ENCODE assay signal across 1 cellular context in genomic region chr19:55688422-55689218, GRCh38.
TF ChIP-seq lines count a peak whose summit lies in the region.

No MANE protein-coding gene starts in this region.

TF ChIP-seq in K562, 482 proteins besides CTCF, POLR2A, EP300 and RAD21:
- TF ChIP-seq SIN3A (IDR thresholded peaks at IDR 0.05; ENCODE audit: borderline replicate concordance in 2 of 2, control insufficient read depth in 1 of 2, low read depth in 2 of 2, low read length in 2 of 2) = peak in 1 of 2 experiments; percentile 64; a peak in 1 of 4 replicates
- no peak for TF ChIP-seq CTBP1 (IDR thresholded peaks at IDR 0.05; ENCODE audit: borderline replicate concordance)
- TF ChIP-seq NR1H2 (CRISPR knock-in tag; IDR thresholded peaks at IDR 0.05) = no peak
- no peak for TF ChIP-seq YY1 (IDR thresholded peaks at IDR 0.05; ENCODE audit: borderline replicate concordance in 1 of 3, control insufficient read depth in 1 of 3, extremely low read depth in 1 of 3, insufficient read depth in 3 of 3, insufficient read length in 1 of 3, insufficient replicate concordance in 2 of 3, low read depth in 1 of 3, low read length in 2 of 3)
- no peak for TF ChIP-seq HNRNPH1 (optimal IDR thresholded peaks at IDR 0.05; ENCODE audit: low read depth, low read length)
- peak; percentile 48 for TF ChIP-seq VEZF1 (CRISPR knock-in tag; IDR thresholded peaks at IDR 0.05)
- no peak for TF ChIP-seq TCFL5 (CRISPR knock-in tag; conservative IDR thresholded peaks at IDR 0.05)
- TF ChIP-seq FOXM1 (IDR thresholded peaks at IDR 0.05; ENCODE audit: low read depth) = no peak
- TF ChIP-seq FOXM1 (CRISPR knock-in tag; IDR thresholded peaks at IDR 0.05; ENCODE audit: low read depth) = no peak
- TF ChIP-seq PCBP1 (IDR thresholded peaks at IDR 0.05; ENCODE audit: low read depth, low read length, poor library complexity, severe bottlenecking) = peak; percentile 39
- peak; percentile 61 for TF ChIP-seq DACH1 (IDR thresholded peaks at IDR 0.05; ENCODE audit: partially characterized antibody)
- no peak for TF ChIP-seq ARID1B (IDR thresholded peaks at IDR 0.05)
- no peak for TF ChIP-seq ZBTB7A (IDR thresholded peaks at IDR 0.05; ENCODE audit: borderline replicate concordance, control insufficient read depth, low read depth, low read length)
- TF ChIP-seq, protein P1, sequence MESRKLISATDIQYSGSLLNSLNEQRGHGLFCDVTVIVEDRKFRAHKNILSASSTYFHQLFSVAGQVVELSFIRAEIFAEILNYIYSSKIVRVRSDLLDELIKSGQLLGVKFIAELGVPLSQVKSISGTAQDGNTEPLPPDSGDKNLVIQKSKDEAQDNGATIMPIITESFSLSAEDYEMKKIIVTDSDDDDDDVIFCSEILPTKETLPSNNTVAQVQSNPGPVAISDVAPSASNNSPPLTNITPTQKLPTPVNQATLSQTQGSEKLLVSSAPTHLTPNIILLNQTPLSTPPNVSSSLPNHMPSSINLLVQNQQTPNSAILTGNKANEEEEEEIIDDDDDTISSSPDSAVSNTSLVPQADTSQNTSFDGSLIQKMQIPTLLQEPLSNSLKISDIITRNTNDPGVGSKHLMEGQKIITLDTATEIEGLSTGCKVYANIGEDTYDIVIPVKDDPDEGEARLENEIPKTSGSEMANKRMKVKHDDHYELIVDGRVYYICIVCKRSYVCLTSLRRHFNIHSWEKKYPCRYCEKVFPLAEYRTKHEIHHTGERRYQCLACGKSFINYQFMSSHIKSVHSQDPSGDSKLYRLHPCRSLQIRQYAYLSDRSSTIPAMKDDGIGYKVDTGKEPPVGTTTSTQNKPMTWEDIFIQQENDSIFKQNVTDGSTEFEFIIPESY (CRISPR knock-in tag; IDR thresholded peaks at IDR 0.05) = peak; percentile 97
- TF ChIP-seq TFAP4 (CRISPR knock-in tag; IDR thresholded peaks at IDR 0.05; ENCODE audit: borderline replicate concordance) = peak; percentile 94
- no peak for TF ChIP-seq XRCC3 (IDR thresholded peaks at IDR 0.05)
- TF ChIP-seq ZNF717 (CRISPR knock-in tag; IDR thresholded peaks at IDR 0.05) = no peak
- no peak for TF ChIP-seq FUS (optimal IDR thresholded peaks at IDR 0.05; ENCODE audit: low read depth, low read length)
- TF ChIP-seq STAT6 (CRISPR knock-in tag; IDR thresholded peaks at IDR 0.05) = no peak
- TF ChIP-seq POLR2G (IDR thresholded peaks at IDR 0.05; ENCODE audit: low read depth, low read length) = 0 out of 2 replicates have a peak, but pooled peaks have one; percentile 14
- TF ChIP-seq NUFIP1 (IDR thresholded peaks at IDR 0.05; ENCODE audit: partially characterized antibody) = no peak
- TF ChIP-seq GMEB1 (CRISPR knock-in tag; IDR thresholded peaks at IDR 0.05) = no peak
- TF ChIP-seq ARID3B (CRISPR knock-in tag; IDR thresholded peaks at IDR 0.05; ENCODE audit: borderline replicate concordance) = no peak
- no peak for TF ChIP-seq ZNF785 (CRISPR knock-in tag; IDR thresholded peaks at IDR 0.05)
- TF ChIP-seq, protein P2, sequence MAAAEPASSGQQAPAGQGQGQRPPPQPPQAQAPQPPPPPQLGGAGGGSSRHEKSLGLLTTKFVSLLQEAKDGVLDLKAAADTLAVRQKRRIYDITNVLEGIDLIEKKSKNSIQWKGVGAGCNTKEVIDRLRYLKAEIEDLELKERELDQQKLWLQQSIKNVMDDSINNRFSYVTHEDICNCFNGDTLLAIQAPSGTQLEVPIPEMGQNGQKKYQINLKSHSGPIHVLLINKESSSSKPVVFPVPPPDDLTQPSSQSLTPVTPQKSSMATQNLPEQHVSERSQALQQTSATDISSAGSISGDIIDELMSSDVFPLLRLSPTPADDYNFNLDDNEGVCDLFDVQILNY (CRISPR knock-in tag; IDR thresholded peaks at IDR 0.05) = no peak
